8 cellular contexts compared by ENCODE assay signal in genomic region chr15:68930268-68931022, GRCh38. TPM values are rescaled to one million over a fixed set of nuclear protein-coding genes. Genes with fewer than 3 reads are reported as not detected.
A peak's percentile ranks its signal among the peaks of the same experiment; 100 is the strongest.
DNase-seq lines count a peak whose midpoint lies in the region; ATAC-seq, FAIRE-seq and TF ChIP-seq lines count a peak whose summit lies in the region.

TSS of gene SPESP1 (plus strand) at chr15:68930525. CDS start at chr15:68930654, 129 bp downstream.

- ATAC-seq in GM21825 (IDR thresholded peaks at IDR 0.05; ENCODE audit: unreplicated experiment): no peak

- DNase-seq in AG08395 (ENCODE audit: low spot score) (peak; percentile 85), T-helper 22 cell (ENCODE audit: low read depth) (peak; percentile 19), medulla oblongata (ENCODE audit: extremely low spot score) (peak; percentile 61), GM12892 (ENCODE audit: insufficient read length) (no peak), SW 1271 (lab: John Stamatoyannopoulos, UW) (no peak)
- peak; percentile 5 for DNase-seq in central memory CD4-positive, alpha-beta T cell
- DNase-seq in stimulated activated CD8-positive, alpha-beta memory T cell treated with anti-CD3 and anti-CD28 coated beads, Interleukin-4, amount 100 ng/mL, for 4 hours (ENCODE audit: low read depth in 2 of 2, low spot score in 1 of 2): peak; percentile 0 to 3

- FAIRE-seq in GM12892 (lab: Jason Lieb, UNC): no peak

- TF ChIP-seq POLR2A in GM12892 (IDR thresholded peaks at IDR 0.05; ENCODE audit: low read depth, low read length): no peak

RNA-seq across cellular contexts. Expression of gene SPESP1, which starts in this region (rescaled TPM):
- not detected for polyA plus RNA-seq in GM12892 (2012; ENCODE audit: missing spikeins)

Comparison
In these comparisons a context has a peak if more than half of its experiments do, and no peak if none do; other contexts are left out.
1. DNase-seq: peak in AG08395 (single experiment), T-helper 22 cell (single experiment), central memory CD4-positive, alpha-beta T cell (single experiment), medulla oblongata (single experiment) and stimulated activated CD8-positive, alpha-beta memory T cell treated with anti-CD3 and anti-CD28 coated beads, Interleukin-4, amount 100 ng/mL, for 4 hours (2 of 2); none in GM12892 (single experiment) and SW 1271 (0 of 2).